In the genomic region with DNA sequence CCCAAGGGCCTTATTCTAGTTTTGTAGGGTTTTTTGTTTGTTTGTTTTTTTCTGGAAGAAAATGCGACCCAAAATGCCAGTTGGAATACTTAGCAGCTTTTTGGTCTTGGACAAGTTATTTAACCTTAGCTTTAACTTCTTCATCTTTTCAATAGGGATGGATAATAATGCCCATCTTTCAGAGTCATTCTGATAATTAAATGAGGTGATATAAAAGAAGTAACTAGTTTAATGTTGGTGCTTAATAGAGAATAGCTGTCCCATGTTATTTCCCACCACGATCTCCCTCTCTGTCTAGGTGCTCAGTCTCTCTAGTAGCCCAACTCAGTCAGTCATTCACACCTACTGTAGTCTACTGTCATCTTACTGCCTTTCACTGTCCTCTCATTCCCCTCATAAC, we compare ENCODE assay signal across 20 cellular contexts. TPM values are rescaled to one million over a fixed set of nuclear protein-coding genes. Genes with fewer than 3 reads are reported as not detected.
DNase-seq lines count a peak whose midpoint lies in the region; ATAC-seq, FAIRE-seq and TF ChIP-seq lines count a peak whose summit lies in the region.
"Had no signal": no experiment of that assay in that cellular context is flagged by ENCODE, and none has a peak within 500 bp of the region (broad histone marks: within the 10 kb centered on the region; RNA-seq: fewer than 3 reads in every experiment).

No MANE protein-coding gene starts in this region.

- H2BK12ac ChIP-seq in trophoblast cell (ENCODE audit: low read length): no peak overlapping the region

- no peak overlapping the region for H4K12ac ChIP-seq in trophoblast cell (ENCODE audit: low read depth, low read length)

- no peak overlapping the region for H2BK5ac ChIP-seq in trophoblast cell (ENCODE audit: low read depth, low read length, poor library complexity)

- peaks cover 55% of the 10 kb centered on the region for H3K36me3 Mint-ChIP-seq in activated CD8-positive, alpha-beta T cell treated with anti-CD3 and anti-CD28 coated beads, Interleukin-2, amount 10 ng/mL, durations not matched to agents 7 days and 5 days (ENCODE audit: low read depth)
- H3K36me3 Mint-ChIP-seq in activated CD8-positive, alpha-beta T cell treated with anti-CD3 and anti-CD28 coated beads for 36 hours (ENCODE audit: low read depth): peaks cover 43% of the 10 kb centered on the region
- H3K36me3 Mint-ChIP-seq in dendritic cell treated with granulocyte-macrophage colony-stimulating factor and Interleukin-4, amounts not matched to agents 40 ng/mL and 50 ng/mL, for 4 days (ENCODE audit: low read depth): peaks cover 48% of the 10 kb centered on the region

- H2BK120ac ChIP-seq in trophoblast cell (ENCODE audit: insufficient read depth, low read length, poor library complexity): no peak overlapping the region

- no peaks in the 10 kb centered on the region for H3K9me3 Mint-ChIP-seq in activated CD8-positive, alpha-beta T cell treated with anti-CD3 and anti-CD28 coated beads, Interleukin-2, amount 10 ng/mL, durations not matched to agents 7 days and 5 days (ENCODE audit: insufficient read depth)
- H3K9me3 Mint-ChIP-seq in activated CD8-positive, alpha-beta T cell treated with anti-CD3 and anti-CD28 coated beads for 36 hours: no peaks in the 10 kb centered on the region
- H3K9me3 Mint-ChIP-seq in dendritic cell treated with granulocyte-macrophage colony-stimulating factor and Interleukin-4, amounts not matched to agents 40 ng/mL and 50 ng/mL, for 4 days: no peaks in the 10 kb centered on the region
- H3K9me3 Mint-ChIP-seq: activated naive CD4-positive, alpha-beta T cell treated with anti-CD3 and anti-CD28 coated beads, Interleukin-2, amount 10 ng/mL, durations not matched to agents 7 days and 5 days; T-helper 1 cell treated with Interleukin-12 subunit alpha and Interleukin-12 subunit beta and Interleukin-4 antibody, amounts not matched to agents 30 μg/mL and 1 μg/mL, for 36 hours had no signal

- no peak overlapping the region for H3K4me3 Mint-ChIP-seq in activated CD8-positive, alpha-beta T cell treated with anti-CD3 and anti-CD28 coated beads, Interleukin-2, amount 10 ng/mL, durations not matched to agents 7 days and 5 days
- no peak overlapping the region for H3K4me3 Mint-ChIP-seq in activated CD8-positive, alpha-beta T cell treated with anti-CD3 and anti-CD28 coated beads for 36 hours
- no peak overlapping the region for H3K4me3 Mint-ChIP-seq in dendritic cell treated with granulocyte-macrophage colony-stimulating factor and Interleukin-4, amounts not matched to agents 40 ng/mL and 50 ng/mL, for 4 days
- H3K4me3 Mint-ChIP-seq: activated naive CD4-positive, alpha-beta T cell treated with anti-CD3 and anti-CD28 coated beads, Interleukin-2, amount 10 ng/mL, durations not matched to agents 7 days and 5 days; T-helper 1 cell treated with Interleukin-12 subunit alpha and Interleukin-12 subunit beta and Interleukin-4 antibody, amounts not matched to agents 30 μg/mL and 1 μg/mL, for 36 hours had no signal

- no peak overlapping the region for H2AK5ac ChIP-seq in trophoblast cell (ENCODE audit: low read length)

- no peak for ATAC-seq in activated CD8-positive, alpha-beta T cell treated with anti-CD3 and anti-CD28 coated beads, Interleukin-2, amount 10 ng/mL, durations not matched to agents 7 days and 5 days
- no peak for ATAC-seq in activated CD8-positive, alpha-beta T cell treated with anti-CD3 and anti-CD28 coated beads for 36 hours
- no peak for ATAC-seq in HG02759 (IDR thresholded peaks at IDR 0.05; ENCODE audit: unreplicated experiment)
- ATAC-seq in HG03457 (IDR thresholded peaks at IDR 0.05; ENCODE audit: unreplicated experiment): no peak
- ATAC-seq: left lung, Panc1 had no signal

- H3F3A ChIP-seq in SK-N-SH (replicated peaks; ENCODE audit: insufficient read depth): no peaks in the 10 kb centered on the region

- H3K14ac ChIP-seq in trophoblast cell (ENCODE audit: low read length): no peak overlapping the region

- no peak overlapping the region for H4K8ac ChIP-seq in trophoblast cell (ENCODE audit: low read depth, low read length)

- H2AFZ ChIP-seq in trophoblast cell (ENCODE audit: insufficient read depth, low read length, poor library complexity) (no peak overlapping the region), SK-N-SH (ENCODE audit: low read depth) (no peak overlapping the region)
- H2AFZ ChIP-seq: GM23248 had no signal

- no peaks in the 10 kb centered on the region for H3K9me3 ChIP-seq in trophoblast cell (ENCODE audit: insufficient read depth, low read depth, low read length)
- H3K9me3 ChIP-seq in SK-N-SH: no peaks in the 10 kb centered on the region
- H3K9me3 ChIP-seq: BLaER1 treated with 17β-estradiol and CSF1 and Interleukin-3, amounts not matched to agents 10 nM and 100 nM; left lung had no signal

- no peaks in the 10 kb centered on the region for H3K27me3 Mint-ChIP-seq in activated CD8-positive, alpha-beta T cell treated with anti-CD3 and anti-CD28 coated beads, Interleukin-2, amount 10 ng/mL, durations not matched to agents 7 days and 5 days (ENCODE audit: low read depth)
- H3K27me3 Mint-ChIP-seq in activated CD8-positive, alpha-beta T cell treated with anti-CD3 and anti-CD28 coated beads for 36 hours: no peaks in the 10 kb centered on the region
- H3K27me3 Mint-ChIP-seq in dendritic cell treated with granulocyte-macrophage colony-stimulating factor and Interleukin-4, amounts not matched to agents 40 ng/mL and 50 ng/mL, for 4 days: no peaks in the 10 kb centered on the region
- H3K27me3 Mint-ChIP-seq: activated naive CD4-positive, alpha-beta T cell treated with anti-CD3 and anti-CD28 coated beads, Interleukin-2, amount 10 ng/mL, durations not matched to agents 7 days and 5 days had no signal

- no peak for DNase-seq in activated CD8-positive, alpha-beta T cell treated with anti-CD3 and anti-CD28 coated beads, Interleukin-2, amount 10 ng/mL, durations not matched to agents 7 days and 5 days
- DNase-seq in activated CD8-positive, alpha-beta T cell treated with anti-CD3 and anti-CD28 coated beads for 36 hours: no peak
- DNase-seq in GM19239 (ENCODE audit: insufficient read length, low spot score) (no peak), trophoblast cell (no peak), SK-N-SH (no peak)
- DNase-seq: activated naive CD4-positive, alpha-beta T cell treated with anti-CD3 and anti-CD28 coated beads, Interleukin-2, amount 10 ng/mL, durations not matched to agents 7 days and 5 days; GM23248; left lung; NCI-H1092; NCI-H2029; NCI-H226; stimulated activated CD4-positive, alpha-beta T cell treated with anti-CD3 and anti-CD28 coated beads, Interleukin-4, amount 100 ng/mL, for 1 hour had no signal

- no peak overlapping the region for H3K4me3 ChIP-seq in trophoblast cell (ENCODE audit: low read depth, low read length)
- no peak overlapping the region for H3K4me3 ChIP-seq in SK-N-SH (ENCODE audit: low read depth in 2 of 2, low read length in 1 of 2)
- H3K4me3 ChIP-seq: BLaER1 treated with 17β-estradiol and CSF1 and Interleukin-3, amounts not matched to agents 10 nM and 100 nM; GM23248; left lung had no signal

- WGBS in trophoblast cell (ENCODE audit: extremely low coverage, insufficient coverage, insufficient read length): no CpG with 5 or more reads among the region's 2 CpGs
- 91% methylated on average over 2 of the region's 2 CpGs for WGBS in SK-N-SH (ENCODE audit: low lambda C conversion rate)

- H3K27ac ChIP-seq in trophoblast cell (ENCODE audit: low read depth, low read length) (no peak overlapping the region), SK-N-SH (ENCODE audit: low read depth in 2 of 2, low read length in 1 of 2) (no peak overlapping the region)
- H3K27ac ChIP-seq: BLaER1 treated with 17β-estradiol and CSF1 and Interleukin-3, amounts not matched to agents 10 nM and 100 nM; GM23248; KMS-11 had no signal

- H3K4me2 ChIP-seq in trophoblast cell (ENCODE audit: low read length) (no peak overlapping the region), SK-N-SH (no peak overlapping the region)
- H3K4me2 ChIP-seq: KMS-11 had no signal

- H3K27ac Mint-ChIP-seq in activated CD8-positive, alpha-beta T cell treated with anti-CD3 and anti-CD28 coated beads, Interleukin-2, amount 10 ng/mL, durations not matched to agents 7 days and 5 days: peak overlapping the region; percentile 12
- no peak overlapping the region for H3K27ac Mint-ChIP-seq in activated CD8-positive, alpha-beta T cell treated with anti-CD3 and anti-CD28 coated beads for 36 hours
- H3K27ac Mint-ChIP-seq in dendritic cell treated with granulocyte-macrophage colony-stimulating factor and Interleukin-4, amounts not matched to agents 40 ng/mL and 50 ng/mL, for 4 days: peak overlapping the region; percentile 50
- H3K27ac Mint-ChIP-seq: activated naive CD4-positive, alpha-beta T cell treated with anti-CD3 and anti-CD28 coated beads, Interleukin-2, amount 10 ng/mL, durations not matched to agents 7 days and 5 days; T-helper 1 cell treated with Interleukin-12 subunit alpha and Interleukin-12 subunit beta and Interleukin-4 antibody, amounts not matched to agents 30 μg/mL and 1 μg/mL, for 36 hours had no signal

- TF ChIP-seq RAD21 in SK-N-SH (IDR thresholded peaks at IDR 0.05; ENCODE audit: low read length): no peak

- H4K20me1 ChIP-seq in SK-N-SH (ENCODE audit: insufficient read depth): peaks cover 100% of the 10 kb centered on the region

- H3K79me2 ChIP-seq in trophoblast cell (ENCODE audit: control insufficient read depth, insufficient read depth, low read length, poor library complexity) (peaks cover 29% of the 10 kb centered on the region), SK-N-SH (ENCODE audit: insufficient read depth) (peaks cover 100% of the 10 kb centered on the region)

- H3K9ac ChIP-seq in trophoblast cell (ENCODE audit: low read length): no peak overlapping the region
- H3K9ac ChIP-seq in SK-N-SH: no peak overlapping the region
- H3K9ac ChIP-seq: GM23248, KMS-11 had no signal

- H3K4me1 ChIP-seq in trophoblast cell (ENCODE audit: control insufficient read depth in 1 of 2, insufficient read depth in 2 of 2, low read length in 2 of 2): peaks cover 4 to 11% of the 10 kb centered on the region in 2 experiments
- H3K4me1 ChIP-seq in SK-N-SH (ENCODE audit: control insufficient read depth in 1 of 2, insufficient read depth in 2 of 2, low read depth in 1 of 2, low read length in 1 of 2): peaks cover 11 to 40% of the 10 kb centered on the region in 2 experiments

- H3K18ac ChIP-seq in trophoblast cell (ENCODE audit: low read length): no peak overlapping the region

- H3K27me3 ChIP-seq in trophoblast cell (ENCODE audit: insufficient read depth, low read length) (no peaks in the 10 kb centered on the region), SK-N-SH (ENCODE audit: insufficient read depth) (no peaks in the 10 kb centered on the region)
- H3K27me3 ChIP-seq: BLaER1 treated with 17β-estradiol and CSF1 and Interleukin-3, amounts not matched to agents 10 nM and 100 nM; left lung had no signal

- FAIRE-seq in GM19239 (lab: Jason Lieb, UNC): peak; percentile 45
- FAIRE-seq: astrocyte had no signal

- intact Hi-C loops in activated CD8-positive, alpha-beta T cell treated with anti-CD3 and anti-CD28 coated beads for 36 hours (cut with micrococcal nuclease): no loop called here
- intact Hi-C loops in dendritic cell treated with granulocyte-macrophage colony-stimulating factor and Interleukin-4, amounts not matched to agents 40 ng/mL and 50 ng/mL, for 4 days (cut with micrococcal nuclease): no loop called here

- H3K4me1 Mint-ChIP-seq in activated CD8-positive, alpha-beta T cell treated with anti-CD3 and anti-CD28 coated beads, Interleukin-2, amount 10 ng/mL, durations not matched to agents 7 days and 5 days (ENCODE audit: low read depth): peaks cover 68% of the 10 kb centered on the region
- peaks cover 77% of the 10 kb centered on the region for H3K4me1 Mint-ChIP-seq in activated CD8-positive, alpha-beta T cell treated with anti-CD3 and anti-CD28 coated beads for 36 hours (ENCODE audit: low read depth)
- peaks cover 76% of the 10 kb centered on the region for H3K4me1 Mint-ChIP-seq in dendritic cell treated with granulocyte-macrophage colony-stimulating factor and Interleukin-4, amounts not matched to agents 40 ng/mL and 50 ng/mL, for 4 days (ENCODE audit: low read depth)

- no peaks in the 10 kb centered on the region for H3K79me1 ChIP-seq in trophoblast cell (ENCODE audit: low read length)

- POLR2A ChIA-PET in activated CD8-positive, alpha-beta T cell treated with anti-CD3 and anti-CD28 coated beads, Interleukin-2, amount 10 ng/mL, durations not matched to agents 7 days and 5 days (lab: Charles Lee): no interaction called here
- POLR2A ChIA-PET in activated CD8-positive, alpha-beta T cell treated with anti-CD3 and anti-CD28 coated beads for 36 hours (lab: Charles Lee): no interaction called here
- POLR2A ChIA-PET in SK-N-SH (lab: Yijun Ruan, JAX): no interaction called here

- H3K36me3 ChIP-seq in trophoblast cell (ENCODE audit: control insufficient read depth in 1 of 2, insufficient read depth in 2 of 2, low read length in 2 of 2) (peaks cover 2 to 6% of the 10 kb centered on the region in 2 experiments), SK-N-SH (replicated peaks in 1 of 2; ENCODE audit: control insufficient read depth in 1 of 2, insufficient read depth in 2 of 2, low read length in 1 of 2) (peaks cover 10 to 28% of the 10 kb centered on the region in 2 experiments)
- H3K36me3 ChIP-seq: left lung had no signal

- H4K91ac ChIP-seq in trophoblast cell (ENCODE audit: low read depth, low read length): no peak overlapping the region

- no peak for TF ChIP-seq EP300 in SK-N-SH (IDR thresholded peaks at IDR 0.05; ENCODE audit: borderline replicate concordance in 1 of 2, low read depth in 1 of 2, low read length in 1 of 2)

- H3K23ac ChIP-seq in trophoblast cell (ENCODE audit: low read length): no peak overlapping the region

- CTCF ChIA-PET in activated CD8-positive, alpha-beta T cell treated with anti-CD3 and anti-CD28 coated beads, Interleukin-2, amount 10 ng/mL, durations not matched to agents 7 days and 5 days (lab: Charles Lee): no interaction called here
- CTCF ChIA-PET in activated CD8-positive, alpha-beta T cell treated with anti-CD3 and anti-CD28 coated beads for 36 hours (lab: Charles Lee): interaction anchor here (0.8 to 1.8 kb wide), 4 partner anchors 9 to 166 kb away, joined by 3 to 6 read pairs (median 3); no protein-coding TSS in a partner anchor
- CTCF ChIA-PET in SK-N-SH (lab: Yijun Ruan, JAX): no interaction called here

- no peak for TF ChIP-seq CTCF in activated CD8-positive, alpha-beta T cell treated with anti-CD3 and anti-CD28 coated beads for 36 hours (IDR thresholded peaks at IDR 0.05)
- no peak for TF ChIP-seq CTCF in SK-N-SH (IDR thresholded peaks at IDR 0.05)

- no peaks in the 10 kb centered on the region for H3K9me2 ChIP-seq in SK-N-SH

- H3K4ac ChIP-seq in trophoblast cell (ENCODE audit: low read depth, low read length): peak overlapping the region; percentile 96

RNA-seq across cellular contexts. Expression of gene LSM14A, which starts 8.0 kb away (rescaled TPM):
- 100 to 1,000 TPM; 133 to 139 TPM for total RNA-seq in activated CD8-positive, alpha-beta T cell treated with anti-CD3 and anti-CD28 coated beads, Interleukin-2, amount 10 ng/mL, durations not matched to agents 7 days and 5 days
- total RNA-seq in activated CD8-positive, alpha-beta T cell treated with anti-CD3 and anti-CD28 coated beads for 36 hours: 10 to 100 TPM; 98.6 to 99.3 TPM
- polyA plus RNA-seq in trophoblast cell (2013): 122 and 128 TPM in 2 replicates
- 79.0 and 87.7 TPM in 2 replicates for polyA plus RNA-seq in SK-N-SH (2012; rRNA removed)
- polyA plus RNA-seq in SK-N-SH (2012; cell fraction: cytosol; rRNA removed): 85.1 and 96.5 TPM in 2 replicates
- polyA plus RNA-seq in SK-N-SH (2012; cell fraction: nucleus; rRNA removed): 44.3 and 50.3 TPM in 2 replicates
